ENCODE assay signal across 2 cellular contexts in the genomic region with DNA sequence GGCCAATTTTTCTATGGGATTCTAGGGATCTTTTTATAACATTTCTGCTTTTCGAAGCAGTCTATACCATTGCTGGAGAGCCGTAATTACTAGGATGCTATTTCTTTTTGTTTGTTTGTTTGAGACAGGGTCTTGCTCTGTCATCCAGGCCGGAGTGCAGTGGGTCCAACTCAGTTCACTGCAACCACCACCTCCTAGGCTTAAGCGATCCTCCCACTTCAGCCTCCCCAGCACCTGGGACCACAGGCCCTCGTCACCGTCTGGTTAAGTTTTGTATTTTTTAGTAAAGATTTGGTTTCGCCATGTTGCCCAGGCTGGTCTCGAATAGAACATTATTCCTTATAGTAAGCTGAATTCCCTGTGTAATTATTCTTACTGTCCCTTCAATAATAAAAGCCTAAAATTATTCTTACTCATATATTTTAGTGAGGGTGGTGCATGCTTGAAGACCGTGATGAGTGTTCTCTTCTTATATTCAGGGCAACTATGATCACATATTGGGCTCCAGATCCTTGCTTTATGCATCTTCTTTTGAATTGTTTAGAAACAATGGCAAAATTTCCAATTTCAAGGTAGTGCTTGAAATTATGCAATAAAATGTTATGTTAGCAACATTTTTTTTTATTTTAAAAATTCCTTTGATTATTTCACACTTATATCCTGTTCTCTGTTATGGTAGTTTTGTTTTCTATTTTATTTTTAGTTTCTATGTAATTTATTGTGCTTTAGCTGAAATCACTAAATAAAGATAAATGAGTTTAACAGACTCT.
TF ChIP-seq lines count a peak whose summit lies in the region.

No MANE protein-coding gene starts in this region.

TF ChIP-seq in A549, 52 proteins besides CTCF, POLR2A, EP300 and RAD21 (continued from another document):
- TF ChIP-seq TP53 (CRISPR knock-in tag; IDR thresholded peaks at IDR 0.05) = no peak
- no peak for TF ChIP-seq ZFP36 (IDR thresholded peaks at IDR 0.05; ENCODE audit: borderline replicate concordance, partially characterized antibody)
- no peak for TF ChIP-seq CEBPB (IDR thresholded peaks at IDR 0.05)
- TF ChIP-seq SREBF2 (IDR thresholded peaks at IDR 0.05) = no peak

TF ChIP-seq in IMR-90, 13 proteins besides CTCF, POLR2A, EP300 and RAD21 (continued from another document):
- TF ChIP-seq, protein P1, sequence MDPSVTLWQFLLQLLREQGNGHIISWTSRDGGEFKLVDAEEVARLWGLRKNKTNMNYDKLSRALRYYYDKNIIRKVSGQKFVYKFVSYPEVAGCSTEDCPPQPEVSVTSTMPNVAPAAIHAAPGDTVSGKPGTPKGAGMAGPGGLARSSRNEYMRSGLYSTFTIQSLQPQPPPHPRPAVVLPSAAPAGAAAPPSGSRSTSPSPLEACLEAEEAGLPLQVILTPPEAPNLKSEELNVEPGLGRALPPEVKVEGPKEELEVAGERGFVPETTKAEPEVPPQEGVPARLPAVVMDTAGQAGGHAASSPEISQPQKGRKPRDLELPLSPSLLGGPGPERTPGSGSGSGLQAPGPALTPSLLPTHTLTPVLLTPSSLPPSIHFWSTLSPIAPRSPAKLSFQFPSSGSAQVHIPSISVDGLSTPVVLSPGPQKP (IDR thresholded peaks at IDR 0.05; ENCODE audit: borderline replicate concordance, low read depth, low read length) = no peak
- TF ChIP-seq SMC3 (IDR thresholded peaks at IDR 0.05; ENCODE audit: low read depth, low read length) (no peak), NFE2L2 (IDR thresholded peaks at IDR 0.05; ENCODE audit: low read depth, low read length) (no peak), FOS (IDR thresholded peaks at IDR 0.05; ENCODE audit: low read depth, low read length) (no peak), BHLHE40 (IDR thresholded peaks at IDR 0.05; ENCODE audit: low read depth, low read length) (no peak), CHD1 (IDR thresholded peaks at IDR 0.05; ENCODE audit: low read depth, low read length) (no peak), RCOR1 (IDR thresholded peaks at IDR 0.05; ENCODE audit: insufficient replicate concordance, low read length) (no peak), MXI1 (IDR thresholded peaks at IDR 0.05; ENCODE audit: borderline replicate concordance, low read depth, low read length) (no peak), RFX5 (IDR thresholded peaks at IDR 0.05; ENCODE audit: low read depth, low read length) (no peak), CEBPB (IDR thresholded peaks at IDR 0.05; ENCODE audit: low read depth, low read length) (no peak)
- TF ChIP-seq, protein P2, sequence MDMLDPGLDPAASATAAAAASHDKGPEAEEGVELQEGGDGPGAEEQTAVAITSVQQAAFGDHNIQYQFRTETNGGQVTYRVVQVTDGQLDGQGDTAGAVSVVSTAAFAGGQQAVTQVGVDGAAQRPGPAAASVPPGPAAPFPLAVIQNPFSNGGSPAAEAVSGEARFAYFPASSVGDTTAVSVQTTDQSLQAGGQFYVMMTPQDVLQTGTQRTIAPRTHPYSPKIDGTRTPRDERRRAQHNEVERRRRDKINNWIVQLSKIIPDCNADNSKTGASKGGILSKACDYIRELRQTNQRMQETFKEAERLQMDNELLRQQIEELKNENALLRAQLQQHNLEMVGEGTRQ (IDR thresholded peaks at IDR 0.05; ENCODE audit: low read depth, low read length) = no peak
